25 cellular contexts compared by ENCODE assay signal in genomic region chr17:61908292-61909037, GRCh38. TPM values are rescaled to one million over a fixed set of nuclear protein-coding genes. Genes with fewer than 3 reads are reported as not detected.
A peak's percentile ranks its signal among the peaks of the same experiment; 100 is the strongest.
DNase-seq lines count a peak whose midpoint lies in the region; ATAC-seq, FAIRE-seq and TF ChIP-seq lines count a peak whose summit lies in the region.
"Had no signal": no experiment of that assay in that cellular context is flagged by ENCODE, and none has a peak within 500 bp of the region (broad histone marks: within the 10 kb centered on the region; RNA-seq: fewer than 3 reads in every experiment).

No MANE protein-coding gene starts in this region.

- CTCF ChIA-PET in A549 (lab: Yijun Ruan, JAX): interaction anchor here (0.8 to 2.1 kb wide), 4 partner anchors 11 to 263 kb away, joined by 3 to 7 read pairs (median 3); partner anchors contain the start of gene BRIP1

- TF ChIP-seq RAD21 in A549 (conservative IDR thresholded peaks at IDR 0.05 in 1 of 2, IDR thresholded peaks at IDR 0.05 in 1 of 2): no peak

- H3K9me3 ChIP-seq in A549: no peaks in the 10 kb centered on the region
- no peaks in the 10 kb centered on the region for H3K9me3 ChIP-seq in pancreas
- H3K9me3 ChIP-seq: BE2C, BLaER1, Caco-2 had no signal

- FAIRE-seq in A549 (lab: Jason Lieb, UNC): peak; percentile 39
- peak; percentile 57 for FAIRE-seq in colon (lab: Jason Lieb, UNC)
- peak; percentile 29 for FAIRE-seq in pancreas (lab: Jason Lieb, UNC)
- FAIRE-seq: D721Med, GM12891, GM19239 had no signal

- TF ChIP-seq CTCF in A549 (IDR thresholded peaks at IDR 0.05): no peak
- TF ChIP-seq CTCF in pancreas (IDR thresholded peaks at IDR 0.05): no peak
- TF ChIP-seq CTCF in subcutaneous adipose tissue (IDR thresholded peaks at IDR 0.05; ENCODE audit: low read depth): peak; percentile 31

- H3K4me2 ChIP-seq in A549: no peak overlapping the region
- H3K4me2 ChIP-seq: BLaER1 had no signal

- no peak for DNase-seq in A549 (ENCODE audit: low read depth in 1 of 2, low spot score in 1 of 2)
- DNase-seq in pancreas: no peak
- no peak for DNase-seq in DMS53 (lab: John Stamatoyannopoulos, UW)
- DNase-seq in KG1 (lab: John Stamatoyannopoulos, UW): no peak
- DNase-seq: 8988T; ACHN; BE2C; C1 segment of cervical spinal cord; Caco-2; Calu3; CD4-positive, alpha-beta memory T cell; CD4-positive, CD25-positive, alpha-beta regulatory T cell; CD8-positive, alpha-beta memory T cell; DMS79; DND-41; EL; GDM1 had no signal

- H3K36me3 ChIP-seq in pancreas: peaks cover 0 to 16% (median 6%) of the 10 kb centered on the region in 3 donors

- intact Hi-C loops in pancreas (cut with DNase I): no loop called here

- TF ChIP-seq EP300 in A549 (IDR thresholded peaks at IDR 0.05): no peak

- H3K27ac ChIP-seq in A549 (no peak overlapping the region), pancreas (no peak overlapping the region)
- H3K27ac ChIP-seq: BLaER1 had no signal

- H3K27me3 ChIP-seq in pancreas: no peaks in the 10 kb centered on the region
- H3K27me3 ChIP-seq: BE2C, BLaER1 had no signal

- no peak for TF ChIP-seq POLR2A in A549 (IDR thresholded peaks at IDR 0.05; ENCODE audit: low read length)

- no peaks in the 10 kb centered on the region for H3K4me1 ChIP-seq in A549
- no peaks in the 10 kb centered on the region for H3K4me1 ChIP-seq in pancreas
- H3K4me1 ChIP-seq: BE2C, BLaER1, Caco-2 had no signal

- ATAC-seq in A549: no peak
- ATAC-seq in pancreas: no peak
- ATAC-seq in HG03565 (IDR thresholded peaks at IDR 0.05; ENCODE audit: unreplicated experiment): no peak
- ATAC-seq in GM21825 (IDR thresholded peaks at IDR 0.05; ENCODE audit: unreplicated experiment): no peak

- H3K4me3 ChIP-seq in A549: no peak overlapping the region
- no peak overlapping the region for H3K4me3 ChIP-seq in pancreas
- H3K4me3 ChIP-seq: BLaER1 had no signal

- 92% methylated on average over 7 of the region's 7 CpGs for WGBS in A549 (ENCODE audit: missing lambda C conversion rate)
- WGBS in pancreas, 2 donors: 87 to 94% methylated on average over 7 of the region's 7 CpGs

- POLR2A ChIA-PET in A549 (lab: Yijun Ruan, JAX): no interaction called here

TF ChIP-seq in A549, 52 proteins besides CTCF, POLR2A, EP300 and RAD21:
- TF ChIP-seq TP53 (CRISPR knock-in tag; IDR thresholded peaks at IDR 0.05) (no peak), KDM5A (IDR thresholded peaks at IDR 0.05) (no peak), PHF8 (IDR thresholded peaks at IDR 0.05; ENCODE audit: borderline replicate concordance, low read depth) (no peak), ZFP36 (IDR thresholded peaks at IDR 0.05; ENCODE audit: borderline replicate concordance, partially characterized antibody) (no peak), CBX8 (IDR thresholded peaks at IDR 0.05) (no peak), JUN (IDR thresholded peaks at IDR 0.05) (no peak), KDM1A (IDR thresholded peaks at IDR 0.05; ENCODE audit: low read depth) (no peak), HEYL (CRISPR knock-in tag; IDR thresholded peaks at IDR 0.05) (no peak), JUNB (IDR thresholded peaks at IDR 0.05) (no peak), ZNF302 (CRISPR knock-in tag; IDR thresholded peaks at IDR 0.05) (no peak), TFCP2L1 (CRISPR knock-in tag; IDR thresholded peaks at IDR 0.05) (no peak), FOXS1 (CRISPR knock-in tag; IDR thresholded peaks at IDR 0.05) (no peak), CEBPB (IDR thresholded peaks at IDR 0.05) (no peak), SREBF2 (IDR thresholded peaks at IDR 0.05) (no peak), HOXA7 (CRISPR knock-in tag; IDR thresholded peaks at IDR 0.05) (no peak), PBX3 (IDR thresholded peaks at IDR 0.05) (no peak), REST (IDR thresholded peaks at IDR 0.05) (no peak), ELK1 (IDR thresholded peaks at IDR 0.05; ENCODE audit: low read depth, low read length) (no peak)

RNA-seq across cellular contexts. Expression of gene INTS2, which starts 19.3 kb away (rescaled TPM):
- polyA plus RNA-seq in A549 (2011; rRNA removed) (33.9 and 35.0 TPM in 2 replicates), A549 (2017; fragmentation: RNase III; extraction: RNeasy Plus Mini Kit Qiagen cat#74134 plus additional on column Dnase treatment) (12.5 to 14.0 TPM (median 12.7 TPM) in 3 replicates), pancreas (1 to 10 TPM; 1.7 TPM)
- polyA plus RNA-seq in A549 (2012; cell fraction: cytosol; rRNA removed): 5.2 and 5.8 TPM in 2 replicates
- 8.5 and 13.6 TPM in 2 replicates for polyA plus RNA-seq in A549 (2012; cell fraction: nucleus; rRNA removed)
- 40.2 and 44.4 TPM in 2 replicates for polyA minus RNA-seq in A549 (2011; rRNA and poly(A)+ RNA removed)
- total RNA-seq in pancreas (1 to 10 TPM; 1.5 to 5.2 (median 2.8) TPM), subcutaneous adipose tissue (10 to 100 TPM; 10.0 to 11.9 (median 10.6) TPM)

RNA-seq across cellular contexts. Expression of gene BRIP1, which starts 45.1 kb away (rescaled TPM):
- polyA plus RNA-seq in A549 (2011; rRNA removed): 8.8 and 11.5 TPM in 2 replicates
- 2.0 and 2.3 TPM in 2 replicates for polyA plus RNA-seq in A549 (2012; cell fraction: cytosol; rRNA removed)
- polyA plus RNA-seq in A549 (2012; cell fraction: nucleus; rRNA removed): 2.9 and 5.8 TPM in 2 replicates
- polyA plus RNA-seq in A549 (2017; fragmentation: RNase III; extraction: RNeasy Plus Mini Kit Qiagen cat#74134 plus additional on column Dnase treatment): 8.0 to 8.2 TPM (median 8.0 TPM) in 3 replicates
- polyA minus RNA-seq in A549 (2011; rRNA and poly(A)+ RNA removed): 9.7 and 11.9 TPM in 2 replicates
- under 1 TPM; 0.09 to 0.59 (median 0.36) TPM for total RNA-seq in pancreas
- polyA plus RNA-seq in pancreas: under 1 TPM; 0.09 to 0.15 TPM
- 1 to 10 TPM in 2 of 4 donors, under 1 TPM in 2; 0.33 to 1.1 (median 0.98) TPM for total RNA-seq in subcutaneous adipose tissue
